8 cellular contexts compared by ENCODE assay signal in genomic region chr10:46582568-46582967, GRCh38. TPM values are rescaled to one million over a fixed set of nuclear protein-coding genes. Genes with fewer than 3 reads are reported as not detected.
"Had no signal": no experiment of that assay in that cellular context is flagged by ENCODE, and none has a peak within 500 bp of the region (broad histone marks: within the 10 kb centered on the region; RNA-seq: fewer than 3 reads in every experiment).

No MANE protein-coding gene starts in this region.

RNA-seq across cellular contexts. Expression of gene GPRIN2, which starts 26.1 kb away (rescaled TPM):
- total RNA-seq: activated B cell treated with CpG ODN at 0.5 μM for 24 hours; activated CD4-positive, alpha-beta memory T cell treated with anti-CD3 and anti-CD28 coated beads, Interleukin-2, amount 10 ng/mL, durations not matched to agents 7 days and 5 days; activated CD4-positive, alpha-beta T cell treated with anti-CD3 and anti-CD28 coated beads, Interleukin-2, amount 10 ng/mL, durations not matched to agents 7 days and 5 days; activated CD8-positive, alpha-beta memory T cell treated with anti-CD3 and anti-CD28 coated beads, Interleukin-2, amount 10 ng/mL, durations not matched to agents 7 days and 5 days; activated CD8-positive, alpha-beta T cell treated with anti-CD3 and anti-CD28 coated beads, Interleukin-2, amount 10 ng/mL, durations not matched to agents 7 days and 5 days; activated naive CD8-positive, alpha-beta T cell treated with anti-CD3 and anti-CD28 coated beads, Interleukin-2, amount 10 ng/mL, durations not matched to agents 7 days and 5 days; activated T-helper 2 cell treated with anti-CD3 and anti-CD28 coated beads, Interferon-gamma antibody, Interleukin-2, Interleukin-4, amounts not matched to agents 10 μg/mL and 5 μg/mL and 100 μg/mL, durations not matched to agents 14 hours and 24 hours and 36 hours; cardiac septum had no signal
